In the genomic region with DNA sequence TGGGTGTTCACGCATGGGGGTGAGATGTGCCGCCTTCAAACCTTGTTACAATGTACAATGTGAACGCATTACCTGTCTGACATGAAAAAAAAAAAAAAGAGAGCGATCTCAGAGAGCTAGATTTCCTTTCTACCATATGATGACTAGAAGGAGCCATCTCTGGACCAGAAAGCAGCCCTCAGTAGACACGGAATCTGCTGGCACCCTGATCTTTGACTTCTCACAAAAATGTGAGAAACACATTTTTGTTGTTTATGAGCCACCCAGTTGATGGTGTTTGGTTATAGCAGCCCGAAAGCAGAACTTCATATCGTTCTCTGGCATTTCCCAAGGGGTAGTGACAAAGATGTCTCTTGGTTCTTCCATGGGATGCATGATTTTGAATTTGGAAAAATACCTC, we compare ENCODE assay signal across 21 cellular contexts. TPM values are rescaled to one million over a fixed set of nuclear protein-coding genes. Genes with fewer than 3 reads are reported as not detected.
A peak's percentile ranks its signal among the peaks of the same experiment; 100 is the strongest.
DNase-seq lines count a peak whose midpoint lies in the region; TF ChIP-seq lines count a peak whose summit lies in the region.
"Had no signal": no experiment of that assay in that cellular context is flagged by ENCODE, and none has a peak within 500 bp of the region (broad histone marks: within the 10 kb centered on the region; RNA-seq: fewer than 3 reads in every experiment).

No MANE protein-coding gene starts in this region.

- TF ChIP-seq EP300 in stomach (IDR thresholded peaks at IDR 0.05), result no peak

- WGBS in esophagus squamous epithelium, 2 donors, result 90 to 93% methylated on average over 7 of the region's 7 CpGs
- WGBS in stomach, 5 donors, result 93 to 96% (median 95%) methylated on average over 7 of the region's 7 CpGs

- H4K20me1 ChIP-seq in Karpas-422 (ENCODE audit: insufficient read depth, low read depth, low read length), result no peaks in the 10 kb centered on the region
- H4K20me1 ChIP-seq: BLaER1 treated with 17β-estradiol and CSF1 and Interleukin-3, amounts not matched to agents 10 nM and 100 nM had no signal

- no peaks in the 10 kb centered on the region for H3K27me3 ChIP-seq in Karpas-422 (ENCODE audit: low read length)
- no peaks in the 10 kb centered on the region for H3K27me3 ChIP-seq in esophagus squamous epithelium
- H3K27me3 ChIP-seq in stomach, result no peaks in the 10 kb centered on the region
- H3K27me3 ChIP-seq: BLaER1 treated with 17β-estradiol and CSF1 and Interleukin-3, amounts not matched to agents 10 nM and 100 nM had no signal

- H3K4me3 ChIP-seq in Karpas-422 (ENCODE audit: low read length), result no peak overlapping the region
- no peak overlapping the region for H3K4me3 ChIP-seq in esophagus squamous epithelium
- H3K4me3 ChIP-seq in stomach, result no peak overlapping the region
- H3K4me3 ChIP-seq: A549; BLaER1 treated with 17β-estradiol and CSF1 and Interleukin-3, amounts not matched to agents 10 nM and 100 nM had no signal

- H3K27me3 Mint-ChIP-seq in activated naive CD4-positive, alpha-beta T cell treated with anti-CD3 and anti-CD28 coated beads, Interleukin-2, amount 50 U/mL, for 24 hours, result peaks cover 1% of the 10 kb centered on the region
- H3K27me3 Mint-ChIP-seq in activated naive CD4-positive, alpha-beta T cell treated with anti-CD3 and anti-CD28 coated beads, Interleukin-2, amount 10 ng/mL, durations not matched to agents 7 days and 5 days, result peaks cover 42% of the 10 kb centered on the region

- no peaks in the 10 kb centered on the region for H3K9me2 ChIP-seq in Karpas-422 (replicated peaks; ENCODE audit: insufficient read depth, low read length)

- H3K27ac ChIP-seq in Karpas-422 (ENCODE audit: low read length) (no peak overlapping the region), esophagus squamous epithelium (peak overlapping the region in 3 of 4 donors; percentile 82 to 88 (median 88)), stomach (peak overlapping the region; percentile 74 to 84 (median 76))
- H3K27ac ChIP-seq: 22Rv1; BLaER1 treated with 17β-estradiol and CSF1 and Interleukin-3, amounts not matched to agents 10 nM and 100 nM had no signal

- H3K4me1 Mint-ChIP-seq in activated naive CD4-positive, alpha-beta T cell treated with anti-CD3 and anti-CD28 coated beads, Interleukin-2, amount 50 U/mL, for 24 hours, result no peaks in the 10 kb centered on the region
- H3K4me1 Mint-ChIP-seq in activated naive CD4-positive, alpha-beta T cell treated with anti-CD3 and anti-CD28 coated beads, Interleukin-2, amount 10 ng/mL, durations not matched to agents 7 days and 5 days, result no peaks in the 10 kb centered on the region
- H3K4me1 Mint-ChIP-seq: CD4-positive, alpha-beta memory T cell had no signal

- H3K36me3 ChIP-seq in Karpas-422 (ENCODE audit: insufficient read depth, low read length), result no peaks in the 10 kb centered on the region
- peaks cover 0 to 14% (median 0%) of the 10 kb centered on the region in 3 donors for H3K36me3 ChIP-seq in esophagus squamous epithelium
- peaks cover 0 to 7% (median 0%) of the 10 kb centered on the region in 4 donors for H3K36me3 ChIP-seq in stomach
- H3K36me3 ChIP-seq: BLaER1 treated with 17β-estradiol and CSF1 and Interleukin-3, amounts not matched to agents 10 nM and 100 nM had no signal

- H3K27ac Mint-ChIP-seq in activated naive CD4-positive, alpha-beta T cell treated with anti-CD3 and anti-CD28 coated beads, Interleukin-2, amount 50 U/mL, for 24 hours, result peak overlapping the region; percentile 42
- no peak overlapping the region for H3K27ac Mint-ChIP-seq in activated naive CD4-positive, alpha-beta T cell treated with anti-CD3 and anti-CD28 coated beads, Interleukin-2, amount 10 ng/mL, durations not matched to agents 7 days and 5 days
- H3K27ac Mint-ChIP-seq: B cell; CD14-positive monocyte; CD4-positive, alpha-beta memory T cell; CD4-positive, CD25-positive, alpha-beta regulatory T cell had no signal

- no peak for TF ChIP-seq POLR2A in esophagus squamous epithelium (IDR thresholded peaks at IDR 0.05)
- TF ChIP-seq POLR2A in stomach (IDR thresholded peaks at IDR 0.05), result no peak

- DNase-seq in activated naive CD4-positive, alpha-beta T cell treated with anti-CD3 and anti-CD28 coated beads, Interleukin-2, amount 10 ng/mL, durations not matched to agents 7 days and 5 days, result no peak
- DNase-seq in Karpas-422, result peak; percentile 35
- no peak for DNase-seq in esophagus squamous epithelium (lab: John Stamatoyannopoulos, UW)
- no peak for DNase-seq in stomach
- DNase-seq in COLO668 (lab: John Stamatoyannopoulos, UW; ENCODE audit: unreplicated experiment), result no peak
- no peak for DNase-seq in midbrain (lab: John Stamatoyannopoulos, UW)
- no peak for DNase-seq in activated CD4-positive, alpha-beta T cell treated with anti-CD3 and anti-CD28 coated beads for 48 hours
- DNase-seq: AML-193; Caco-2; Calu3; CD4-positive, alpha-beta memory T cell; CD4-positive, CD25-positive, alpha-beta regulatory T cell; CD8-positive, alpha-beta memory T cell; DMS79 treated with DMSO at 0.1 percent for 48 hours; GF-D8 had no signal

- H3K4me2 ChIP-seq in Karpas-422 (ENCODE audit: low read depth, low read length, poor library complexity, severe bottlenecking), result no peak overlapping the region
- H3K4me2 ChIP-seq: A549; BLaER1 treated with 17β-estradiol and CSF1 and Interleukin-3, amounts not matched to agents 10 nM and 100 nM had no signal

- no peak overlapping the region for H2AFZ ChIP-seq in Karpas-422 (ENCODE audit: low read length)

- H3K4me1 ChIP-seq in Karpas-422 (ENCODE audit: low read length) (peaks cover 21% of the 10 kb centered on the region), esophagus squamous epithelium (peaks cover 7 to 54% (median 9%) of the 10 kb centered on the region in 3 donors), stomach (peaks cover 9 to 40% (median 29%) of the 10 kb centered on the region in 4 donors)

- CTCF ChIA-PET in activated naive CD4-positive, alpha-beta T cell treated with anti-CD3 and anti-CD28 coated beads, Interleukin-2, amount 10 ng/mL, durations not matched to agents 7 days and 5 days (lab: Charles Lee), result no interaction called here

- intact Hi-C loops in esophagus squamous epithelium (cut with DNase I) (no loop called here), stomach (cut with DNase I; ENCODE audit: low total_unique reads) (no loop called here)

- H3K9me3 Mint-ChIP-seq in activated naive CD4-positive, alpha-beta T cell treated with anti-CD3 and anti-CD28 coated beads, Interleukin-2, amount 50 U/mL, for 24 hours, result no peaks in the 10 kb centered on the region
- no peaks in the 10 kb centered on the region for H3K9me3 Mint-ChIP-seq in activated naive CD4-positive, alpha-beta T cell treated with anti-CD3 and anti-CD28 coated beads, Interleukin-2, amount 10 ng/mL, durations not matched to agents 7 days and 5 days
- H3K9me3 Mint-ChIP-seq: CD4-positive, alpha-beta memory T cell; CD4-positive, CD25-positive, alpha-beta regulatory T cell; CD8-positive, alpha-beta memory T cell had no signal

- H3K9ac ChIP-seq in Karpas-422 (ENCODE audit: low read length), result no peak overlapping the region
- H3K9ac ChIP-seq: BLaER1 treated with 17β-estradiol and CSF1 and Interleukin-3, amounts not matched to agents 10 nM and 100 nM had no signal

- no peak for TF ChIP-seq CTCF in esophagus squamous epithelium (IDR thresholded peaks at IDR 0.05)
- no peak for TF ChIP-seq CTCF in stomach (IDR thresholded peaks at IDR 0.05)

- no peaks in the 10 kb centered on the region for H3K9me3 ChIP-seq in Karpas-422 (ENCODE audit: low read length)
- no peaks in the 10 kb centered on the region for H3K9me3 ChIP-seq in esophagus squamous epithelium
- no peaks in the 10 kb centered on the region for H3K9me3 ChIP-seq in stomach
- H3K9me3 ChIP-seq: A549; BLaER1 treated with 17β-estradiol and CSF1 and Interleukin-3, amounts not matched to agents 10 nM and 100 nM; Caco-2 had no signal

- H3K36me3 Mint-ChIP-seq in activated naive CD4-positive, alpha-beta T cell treated with anti-CD3 and anti-CD28 coated beads, Interleukin-2, amount 50 U/mL, for 24 hours, result no peaks in the 10 kb centered on the region
- no peaks in the 10 kb centered on the region for H3K36me3 Mint-ChIP-seq in activated naive CD4-positive, alpha-beta T cell treated with anti-CD3 and anti-CD28 coated beads, Interleukin-2, amount 10 ng/mL, durations not matched to agents 7 days and 5 days
- H3K36me3 Mint-ChIP-seq: CD14-positive monocyte; CD4-positive, alpha-beta memory T cell; CD4-positive, CD25-positive, alpha-beta regulatory T cell; CD8-positive, alpha-beta memory T cell had no signal

- no peak overlapping the region for H3K4me3 Mint-ChIP-seq in activated naive CD4-positive, alpha-beta T cell treated with anti-CD3 and anti-CD28 coated beads, Interleukin-2, amount 50 U/mL, for 24 hours
- H3K4me3 Mint-ChIP-seq in activated naive CD4-positive, alpha-beta T cell treated with anti-CD3 and anti-CD28 coated beads, Interleukin-2, amount 10 ng/mL, durations not matched to agents 7 days and 5 days, result no peak overlapping the region
- H3K4me3 Mint-ChIP-seq: B cell; CD14-positive monocyte; CD4-positive, alpha-beta memory T cell; CD4-positive, CD25-positive, alpha-beta regulatory T cell; CD8-positive, alpha-beta memory T cell had no signal

- H3K79me2 ChIP-seq in Karpas-422 (ENCODE audit: low read length), result no peaks in the 10 kb centered on the region

RNA-seq across cellular contexts. Expression of a gene that starts 33.5 kb away (rescaled TPM):
- 5.9 and 10.6 TPM in 2 replicates for total RNA-seq in Karpas-422 (2014; rRNA removed; shearing (Covaris generic); ENCODE audit: low replicate concordance)
- total RNA-seq in esophagus squamous epithelium (100 to 1,000 TPM in 1 of 4 donors, 10 to 100 TPM in 3; 39.1 to 112 (median 85.7) TPM), stomach (100 to 1,000 TPM in 2 of 5 donors, 10 to 100 TPM in 3; 40.2 to 271 (median 99.2) TPM)
- 10 to 100 TPM; 25.9 to 36.0 (median 29.5) TPM for polyA plus RNA-seq in stomach
- polyA plus RNA-seq: CD14-positive monocyte; CD4-positive, alpha-beta memory T cell; CD4-positive, CD25-positive, alpha-beta regulatory T cell; CD8-positive, alpha-beta memory T cell had no signal
